Comparison of ENCODE assay signal across 1 cellular context in genomic region chr14:24159777-24160498, GRCh38.
TF ChIP-seq lines count a peak whose summit lies in the region.

No MANE protein-coding gene starts in this region.

TF ChIP-seq in K562, 482 proteins besides CTCF, POLR2A, EP300 and RAD21:
- TF ChIP-seq HNRNPL (IDR thresholded peaks at IDR 0.05; ENCODE audit: low read depth, low read length) (0 out of 2 replicates have a peak, but pooled peaks have one; percentile 32), ELF1 (tag; IDR thresholded peaks at IDR 0.05) (no peak)
